Comparison of ENCODE assay signal across 9 cellular contexts in the genomic region with DNA sequence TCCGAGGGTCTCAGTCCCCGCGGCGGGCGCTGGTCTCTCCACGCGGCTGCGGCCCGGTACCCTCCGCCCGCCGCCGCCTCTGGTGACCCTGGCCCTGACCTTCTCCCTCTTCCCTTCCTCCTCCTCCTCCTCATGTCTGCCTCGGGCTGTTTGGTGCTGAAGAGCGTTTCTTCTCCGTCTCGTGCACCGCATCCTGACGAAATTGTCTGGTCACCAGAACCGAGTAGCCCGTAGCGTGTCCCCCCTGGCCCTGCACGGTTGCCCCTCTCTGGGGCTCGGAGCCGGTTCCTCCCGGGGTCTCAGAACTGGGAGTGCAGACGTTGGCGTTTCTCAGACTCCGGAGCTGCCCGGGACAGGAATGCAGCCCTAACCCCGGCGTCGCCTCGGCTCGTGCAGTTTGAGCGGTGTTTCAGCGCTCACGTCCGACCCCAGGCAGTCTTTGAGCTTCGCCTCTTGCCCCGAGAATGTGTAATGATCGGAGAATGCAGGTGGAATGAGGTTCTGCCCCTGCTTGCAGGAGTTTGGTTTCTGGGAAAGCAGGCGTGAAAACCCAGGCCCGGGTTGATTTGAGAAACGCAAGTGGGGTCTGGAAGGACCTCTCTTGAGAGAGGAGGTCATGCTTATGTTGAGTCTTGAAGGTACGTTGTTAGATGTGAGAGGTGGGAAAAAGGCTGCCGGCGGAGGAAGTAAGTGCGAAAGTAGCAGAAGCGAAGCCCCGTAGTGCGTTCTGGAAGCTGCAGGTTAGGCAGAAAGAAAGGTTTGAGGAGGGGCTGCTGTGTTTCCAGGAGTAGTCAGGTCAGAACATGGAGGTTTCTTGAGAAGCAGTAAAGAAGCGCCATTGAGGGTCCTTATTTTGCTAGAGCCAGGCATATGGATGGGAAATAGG. TPM values are rescaled to one million over a fixed set of nuclear protein-coding genes. Genes with fewer than 3 reads are reported as not detected.
DNase-seq lines count a peak whose midpoint lies in the region; FAIRE-seq and TF ChIP-seq lines count a peak whose summit lies in the region.
"Had no signal": no experiment of that assay in that cellular context is flagged by ENCODE, and none has a peak within 500 bp of the region (broad histone marks: within the 10 kb centered on the region; RNA-seq: fewer than 3 reads in every experiment).

No MANE protein-coding gene starts in this region.

- H3K9ac ChIP-seq in NT2/D1 (ENCODE audit: insufficient read length, low read depth) = peak overlapping the region; percentile 95

- H3K27me3 ChIP-seq in NT2/D1 (ENCODE audit: insufficient read depth, insufficient read length) = no peaks in the 10 kb centered on the region
- H3K27me3 ChIP-seq in bronchial epithelial cell (ENCODE audit: control insufficient read depth, insufficient read depth, low read length) = no peaks in the 10 kb centered on the region
- no peaks in the 10 kb centered on the region for H3K27me3 ChIP-seq in thyroid gland

- FAIRE-seq in bronchial epithelial cell (lab: Jason Lieb, UNC) = no peak
- FAIRE-seq: A204.1 had no signal

- no peaks in the 10 kb centered on the region for H3K4me1 ChIP-seq in NT2/D1 (ENCODE audit: insufficient read depth, insufficient read length)
- peaks cover 29 to 43% of the 10 kb centered on the region in 2 donors for H3K4me1 ChIP-seq in thyroid gland

- intact Hi-C loops in lower leg skin (cut with DNase I; ENCODE audit: low total_unique reads) = no loop called here
- intact Hi-C loops in thyroid gland (cut with DNase I) = loop anchor here (10.0 kb wide), 1 partner anchor 75 kb away; no protein-coding TSS in a partner anchor

- 1% methylated on average over 35 to 45 of the region's 53 CpGs for WGBS in lower leg skin, 2 donors
- 1% methylated on average over 46 to 48 of the region's 53 CpGs for WGBS in thyroid gland, 2 donors

- TF ChIP-seq POLR2A in lower leg skin (IDR thresholded peaks at IDR 0.05) (no peak), thyroid gland (IDR thresholded peaks at IDR 0.05) (no peak)

- DNase-seq in DMS 273 (lab: John Stamatoyannopoulos, UW; ENCODE audit: unreplicated experiment) = peak; percentile 42
- DNase-seq in DMS 273 treated with DMSO at 0.1 percent for 48 hours (lab: John Stamatoyannopoulos, UW) = no peak
- DNase-seq in HCEC 1CT = peak; percentile 24
- DNase-seq in NT2/D1 (ENCODE audit: low read depth, low spot score) = no peak
- peak; percentile 71 for DNase-seq in bronchial epithelial cell (ENCODE audit: low read depth)
- DNase-seq in lower leg skin (ENCODE audit: low spot score in 2 of 2) = no peak
- DNase-seq in thyroid gland = peak; percentile 15 to 23
- DNase-seq in NCI-H1930 (lab: John Stamatoyannopoulos, UW) = no peak

- H3K4me3 ChIP-seq in NT2/D1 (ENCODE audit: insufficient read length, low read depth) (peak overlapping the region; percentile 80), bronchial epithelial cell (ENCODE audit: low read depth, low read length) (peak overlapping the region; percentile 92), lower leg skin (ENCODE audit: low read depth, poor library complexity, severe bottlenecking) (peak overlapping the region; percentile 83), thyroid gland (replicated peaks in 1 of 3) (peak overlapping the region; percentile 60 to 90 (median 89))

- H3K9me3 ChIP-seq in NT2/D1 (ENCODE audit: insufficient read depth, low read length) = peaks cover 14% of the 10 kb centered on the region
- no peaks in the 10 kb centered on the region for H3K9me3 ChIP-seq in thyroid gland

- H3K36me3 ChIP-seq in NT2/D1 (ENCODE audit: insufficient read depth, insufficient read length, low read length) (peaks cover 6% of the 10 kb centered on the region), bronchial epithelial cell (ENCODE audit: control insufficient read depth, insufficient read depth, low read length) (no peaks in the 10 kb centered on the region), thyroid gland (no peaks in the 10 kb centered on the region)

- no peak for TF ChIP-seq CTCF in bronchial epithelial cell (IDR thresholded peaks at IDR 0.05; ENCODE audit: insufficient read depth, low read length, severe bottlenecking)
- no peak for TF ChIP-seq CTCF in lower leg skin (IDR thresholded peaks at IDR 0.05)
- no peak for TF ChIP-seq CTCF in thyroid gland (IDR thresholded peaks at IDR 0.05)

- peak overlapping the region; percentile 59 to 79 (median 71) for H3K27ac ChIP-seq in thyroid gland

RNA-seq across cellular contexts. Expression of a gene that starts 0.7 kb away (rescaled TPM):
- 33.2 and 45.4 TPM in 2 replicates for total RNA-seq in bronchial epithelial cell
- total RNA-seq in lower leg skin = 10 to 100 TPM; 38.8 to 63.6 (median 40.4) TPM
- total RNA-seq in thyroid gland = 10 to 100 TPM; 64.3 to 93.3 (median 81.7) TPM

RNA-seq across cellular contexts. Expression of a gene that starts 27.4 kb away (rescaled TPM):
- total RNA-seq in bronchial epithelial cell (not detected in 2 replicates), lower leg skin (1 to 10 TPM in 1 of 4 donors, under 1 TPM in 1, not detected in 2; 0.10 to 1.3 TPM), thyroid gland (10 to 100 TPM in 1 of 4 donors, 1 to 10 TPM in 3; 1.7 to 11.3 (median 2.3) TPM)

Comparison
In these comparisons a context has a peak if more than half of its experiments do, and no peak if none do; other contexts are left out.
1. DNase-seq: peak in DMS 273 (single experiment), HCEC 1CT (single experiment), bronchial epithelial cell (single experiment) and thyroid gland (2 of 2); none in DMS 273 treated with DMSO at 0.1 percent for 48 hours (single experiment), NT2/D1 (single experiment), lower leg skin (0 of 2) and NCI-H1930 (0 of 2).
2. Peak in every context shown above with its lines, with median percentiles within 50 percentile points of each other: H3K4me3 ChIP-seq.